1 cellular context compared by ENCODE assay signal in genomic region chr20:34713944-34714515, GRCh38.
TF ChIP-seq lines count a peak whose summit lies in the region.

No MANE protein-coding gene starts in this region.

TF ChIP-seq in K562, 482 proteins besides CTCF, POLR2A, EP300 and RAD21:
- TF ChIP-seq TFAP4 (CRISPR knock-in tag; IDR thresholded peaks at IDR 0.05; ENCODE audit: borderline replicate concordance), result 0 out of 2 replicates have a peak, but pooled peaks have one; percentile 30
- 0 out of 2 replicates have a peak, but pooled peaks have one; percentile 11 for TF ChIP-seq SUPT5H (IDR thresholded peaks at IDR 0.05)
- TF ChIP-seq ZBTB33 (CRISPR knock-in tag; IDR thresholded peaks at IDR 0.05), result peak; percentile 90
